Comparison of ENCODE assay signal across 1 cellular context in the genomic region with DNA sequence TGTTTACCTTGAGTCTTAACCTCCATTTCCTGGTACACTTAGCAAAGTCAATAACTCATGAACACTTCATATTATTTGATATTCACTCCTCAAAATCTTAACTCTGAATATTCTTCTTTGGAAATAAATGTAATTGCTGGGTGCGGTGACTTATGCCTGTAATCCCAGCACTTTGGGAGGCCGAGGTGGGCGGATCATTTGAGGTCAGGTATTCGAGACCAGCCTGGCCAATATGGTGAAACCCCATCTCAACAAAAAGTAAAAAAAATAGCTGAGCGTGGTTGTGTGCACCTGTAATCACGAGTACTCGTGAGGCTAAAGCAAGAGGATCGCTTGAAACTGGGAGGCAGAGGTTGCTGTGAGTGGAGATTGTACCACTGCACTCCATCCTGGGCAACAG.
TF ChIP-seq lines count a peak whose summit lies in the region.

No MANE protein-coding gene starts in this region.

TF ChIP-seq in SK-N-SH, 30 proteins besides CTCF, POLR2A, EP300 and RAD21 (continued from another document):
- TF ChIP-seq, protein P1, sequence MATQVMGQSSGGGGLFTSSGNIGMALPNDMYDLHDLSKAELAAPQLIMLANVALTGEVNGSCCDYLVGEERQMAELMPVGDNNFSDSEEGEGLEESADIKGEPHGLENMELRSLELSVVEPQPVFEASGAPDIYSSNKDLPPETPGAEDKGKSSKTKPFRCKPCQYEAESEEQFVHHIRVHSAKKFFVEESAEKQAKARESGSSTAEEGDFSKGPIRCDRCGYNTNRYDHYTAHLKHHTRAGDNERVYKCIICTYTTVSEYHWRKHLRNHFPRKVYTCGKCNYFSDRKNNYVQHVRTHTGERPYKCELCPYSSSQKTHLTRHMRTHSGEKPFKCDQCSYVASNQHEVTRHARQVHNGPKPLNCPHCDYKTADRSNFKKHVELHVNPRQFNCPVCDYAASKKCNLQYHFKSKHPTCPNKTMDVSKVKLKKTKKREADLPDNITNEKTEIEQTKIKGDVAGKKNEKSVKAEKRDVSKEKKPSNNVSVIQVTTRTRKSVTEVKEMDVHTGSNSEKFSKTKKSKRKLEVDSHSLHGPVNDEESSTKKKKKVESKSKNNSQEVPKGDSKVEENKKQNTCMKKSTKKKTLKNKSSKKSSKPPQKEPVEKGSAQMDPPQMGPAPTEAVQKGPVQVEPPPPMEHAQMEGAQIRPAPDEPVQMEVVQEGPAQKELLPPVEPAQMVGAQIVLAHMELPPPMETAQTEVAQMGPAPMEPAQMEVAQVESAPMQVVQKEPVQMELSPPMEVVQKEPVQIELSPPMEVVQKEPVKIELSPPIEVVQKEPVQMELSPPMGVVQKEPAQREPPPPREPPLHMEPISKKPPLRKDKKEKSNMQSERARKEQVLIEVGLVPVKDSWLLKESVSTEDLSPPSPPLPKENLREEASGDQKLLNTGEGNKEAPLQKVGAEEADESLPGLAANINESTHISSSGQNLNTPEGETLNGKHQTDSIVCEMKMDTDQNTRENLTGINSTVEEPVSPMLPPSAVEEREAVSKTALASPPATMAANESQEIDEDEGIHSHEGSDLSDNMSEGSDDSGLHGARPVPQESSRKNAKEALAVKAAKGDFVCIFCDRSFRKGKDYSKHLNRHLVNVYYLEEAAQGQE (IDR thresholded peaks at IDR 0.05; ENCODE audit: low read depth, low read length) = no peak
- TF ChIP-seq, protein P2, sequence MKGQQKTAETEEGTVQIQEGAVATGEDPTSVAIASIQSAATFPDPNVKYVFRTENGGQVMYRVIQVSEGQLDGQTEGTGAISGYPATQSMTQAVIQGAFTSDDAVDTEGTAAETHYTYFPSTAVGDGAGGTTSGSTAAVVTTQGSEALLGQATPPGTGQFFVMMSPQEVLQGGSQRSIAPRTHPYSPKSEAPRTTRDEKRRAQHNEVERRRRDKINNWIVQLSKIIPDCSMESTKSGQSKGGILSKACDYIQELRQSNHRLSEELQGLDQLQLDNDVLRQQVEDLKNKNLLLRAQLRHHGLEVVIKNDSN (IDR thresholded peaks at IDR 0.05; ENCODE audit: borderline replicate concordance, low read depth) = no peak
- TF ChIP-seq MEF2A (IDR thresholded peaks at IDR 0.05; ENCODE audit: borderline replicate concordance, low read depth) (no peak), RXRA (IDR thresholded peaks at IDR 0.05; ENCODE audit: borderline replicate concordance, low read depth) (no peak), FOSL2 (IDR thresholded peaks at IDR 0.05; ENCODE audit: borderline replicate concordance, low read depth) (no peak), TCF12 (IDR thresholded peaks at IDR 0.05) (no peak), GATA2 (CRISPR knock-in tag; IDR thresholded peaks at IDR 0.05) (no peak), IRF3 (IDR thresholded peaks at IDR 0.05; ENCODE audit: low read depth, low read length) (no peak)
- TF ChIP-seq, protein P3, sequence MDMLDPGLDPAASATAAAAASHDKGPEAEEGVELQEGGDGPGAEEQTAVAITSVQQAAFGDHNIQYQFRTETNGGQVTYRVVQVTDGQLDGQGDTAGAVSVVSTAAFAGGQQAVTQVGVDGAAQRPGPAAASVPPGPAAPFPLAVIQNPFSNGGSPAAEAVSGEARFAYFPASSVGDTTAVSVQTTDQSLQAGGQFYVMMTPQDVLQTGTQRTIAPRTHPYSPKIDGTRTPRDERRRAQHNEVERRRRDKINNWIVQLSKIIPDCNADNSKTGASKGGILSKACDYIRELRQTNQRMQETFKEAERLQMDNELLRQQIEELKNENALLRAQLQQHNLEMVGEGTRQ (IDR thresholded peaks at IDR 0.05; ENCODE audit: borderline replicate concordance, low read depth, low read length) = no peak
- TF ChIP-seq, protein P4, sequence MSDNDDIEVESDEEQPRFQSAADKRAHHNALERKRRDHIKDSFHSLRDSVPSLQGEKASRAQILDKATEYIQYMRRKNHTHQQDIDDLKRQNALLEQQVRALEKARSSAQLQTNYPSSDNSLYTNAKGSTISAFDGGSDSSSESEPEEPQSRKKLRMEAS (IDR thresholded peaks at IDR 0.05; ENCODE audit: low read depth) = no peak
